Comparison of ENCODE assay signal across 8 cellular contexts in genomic region chr5:68215208-68215887, GRCh38. TPM values are rescaled to one million over a fixed set of nuclear protein-coding genes. Genes with fewer than 3 reads are reported as not detected.
A peak's percentile ranks its signal among the peaks of the same experiment; 100 is the strongest.
DNase-seq lines count a peak whose midpoint lies in the region; ATAC-seq and TF ChIP-seq lines count a peak whose summit lies in the region.

TSS of gene PIK3R1 (plus strand) at chr5:68215756. CDS start at chr5:68226676, 10,920 bp downstream.

- peaks cover 48% of the 10 kb centered on the region for H3K79me2 ChIP-seq in DND-41 (ENCODE audit: insufficient read depth, low read length)
- H3K79me2 ChIP-seq in KMS-11 (ENCODE audit: insufficient read depth, low read depth) = peaks cover 28% of the 10 kb centered on the region

- H3K9me3 Mint-ChIP-seq in activated T-cell treated with anti-CD3 and anti-CD28 coated beads, Interleukin-2, amount 50 U/mL, for 24 hours = peaks cover 16% of the 10 kb centered on the region

- peak within 1 kb of the TSS; percentile 86 for H2AFZ ChIP-seq in DND-41 (ENCODE audit: low read depth, low read length)
- peak within 1 kb of the TSS; percentile 98 for H2AFZ ChIP-seq in KMS-11 (ENCODE audit: low read depth)

- H4K20me1 ChIP-seq in DND-41 (ENCODE audit: insufficient read depth, low read length) (peaks cover 33% of the 10 kb centered on the region), KMS-11 (ENCODE audit: insufficient read depth) (peaks cover 9% of the 10 kb centered on the region)

- no peaks in the 10 kb centered on the region for H3K27me3 Mint-ChIP-seq in activated T-cell treated with anti-CD3 and anti-CD28 coated beads, Interleukin-2, amount 50 U/mL, for 24 hours

- DNase-seq in DND-41 = peak; percentile 94
- peak; percentile 97 for DNase-seq in activated T-cell treated with anti-CD3 and anti-CD28 coated beads, Interleukin-2, amount 50 U/mL, for 24 hours
- peak; percentile 80 to 86 for DNase-seq in stimulated activated CD8-positive, alpha-beta memory T cell treated with anti-CD3 and anti-CD28 coated beads, Interleukin-7, amount 100 ng/mL, for 1 hour (ENCODE audit: low read depth in 2 of 2)

- peak within 1 kb of the TSS; percentile 82 for H3K4me2 ChIP-seq in DND-41 (ENCODE audit: insufficient read depth, low read length)
- peak within 1 kb of the TSS; percentile 94 for H3K4me2 ChIP-seq in KMS-11

- H3K9ac ChIP-seq in DND-41 (ENCODE audit: low read depth, low read length) (peak within 1 kb of the TSS; percentile 81), KMS-11 (peak within 1 kb of the TSS; percentile 77), muscle layer of colon (ENCODE audit: low read length) (peak within 1 kb of the TSS; percentile 80)

- 0 to 1% methylated on average over 57 to 76 of the region's 76 CpGs for WGBS in esophagus, 2 donors

- H3K4me1 Mint-ChIP-seq in activated T-cell treated with anti-CD3 and anti-CD28 coated beads, Interleukin-2, amount 50 U/mL, for 24 hours (ENCODE audit: low read depth) = peaks cover 47% of the 10 kb centered on the region

- peak; percentile 45 for TF ChIP-seq CTCF in DND-41 (IDR thresholded peaks at IDR 0.05; ENCODE audit: borderline replicate concordance, extremely low read depth, low read length, poor library complexity, severe bottlenecking)
- TF ChIP-seq CTCF in KMS-11 (conservative IDR thresholded peaks at IDR 0.05; ENCODE audit: low read depth, low read length) = no peak

- H3K9me3 ChIP-seq in DND-41 (ENCODE audit: insufficient read depth, low read length, severe bottlenecking) = peaks cover 14% of the 10 kb centered on the region
- peaks cover 0 to 2% of the 10 kb centered on the region in 2 donors for H3K9me3 ChIP-seq in esophagus (ENCODE audit: control insufficient read depth in 2 of 2, insufficient read depth in 1 of 2, low read depth in 1 of 2, low read length in 1 of 2)
- no peaks in the 10 kb centered on the region for H3K9me3 ChIP-seq in muscle layer of colon (ENCODE audit: low read length)

- peaks cover 38% of the 10 kb centered on the region for H3K4me1 ChIP-seq in DND-41 (ENCODE audit: insufficient read depth, low read length)
- peaks cover 29% of the 10 kb centered on the region for H3K4me1 ChIP-seq in KMS-11 (ENCODE audit: low read depth, poor library complexity, severe bottlenecking)
- H3K4me1 ChIP-seq in esophagus (ENCODE audit: control insufficient read depth in 2 of 2, insufficient read depth in 2 of 2, low read length in 1 of 2) = no peaks in the 10 kb centered on the region
- H3K4me1 ChIP-seq in muscle layer of colon (ENCODE audit: insufficient read depth, low read length) = peaks cover 13% of the 10 kb centered on the region

- H3K36me3 ChIP-seq in DND-41 (ENCODE audit: insufficient read depth, low read length) (peaks cover 9% of the 10 kb centered on the region), KMS-11 (ENCODE audit: insufficient read depth) (no peaks in the 10 kb centered on the region), esophagus (ENCODE audit: control insufficient read depth in 2 of 2, insufficient read depth in 2 of 2, low read length in 1 of 2) (peaks cover 0 to 2% of the 10 kb centered on the region in 2 donors), muscle layer of colon (ENCODE audit: insufficient read depth, low read length) (no peaks in the 10 kb centered on the region)

- peak; percentile 75 for ATAC-seq in DND-41 (ENCODE audit: insufficient read depth, low read depth)
- peak; percentile 70 for ATAC-seq in GM21786 (IDR thresholded peaks at IDR 0.05; ENCODE audit: unreplicated experiment)

- peak within 1 kb of the TSS; percentile 92 for H3K4me3 Mint-ChIP-seq in activated T-cell treated with anti-CD3 and anti-CD28 coated beads, Interleukin-2, amount 50 U/mL, for 24 hours

- no peaks in the 10 kb centered on the region for H3K27me3 ChIP-seq in DND-41 (ENCODE audit: insufficient read depth, low read length, poor library complexity)
- H3K27me3 ChIP-seq in KMS-11 (ENCODE audit: insufficient read depth, low read depth) = no peaks in the 10 kb centered on the region
- H3K27me3 ChIP-seq in esophagus (ENCODE audit: control insufficient read depth in 1 of 2, insufficient read depth in 2 of 2, low read length in 2 of 2) = no peaks in the 10 kb centered on the region
- no peaks in the 10 kb centered on the region for H3K27me3 ChIP-seq in muscle layer of colon (ENCODE audit: control insufficient read depth in 1 of 2, insufficient read depth in 2 of 2, low read length in 2 of 2)

- peak within 1 kb of the TSS; percentile 72 to 91 for H3K4me3 ChIP-seq in DND-41 (ENCODE audit: low read depth in 1 of 2, low read length in 2 of 2)
- peak within 1 kb of the TSS; percentile 44 for H3K4me3 ChIP-seq in KMS-11 (IDR thresholded peaks at IDR 0.05; ENCODE audit: insufficient read depth, low read depth, low read length)
- H3K4me3 ChIP-seq in esophagus (ENCODE audit: low read depth in 1 of 2, low read length in 2 of 2) = peak within 1 kb of the TSS; percentile 84 to 98
- H3K4me3 ChIP-seq in muscle layer of colon (ENCODE audit: low read depth in 1 of 2, low read length in 2 of 2) = peak within 1 kb of the TSS; percentile 86 to 95

- H3K27ac Mint-ChIP-seq in activated T-cell treated with anti-CD3 and anti-CD28 coated beads, Interleukin-2, amount 50 U/mL, for 24 hours = peak within 1 kb of the TSS; percentile 97

- peaks cover 36% of the 10 kb centered on the region for H3K36me3 Mint-ChIP-seq in activated T-cell treated with anti-CD3 and anti-CD28 coated beads, Interleukin-2, amount 50 U/mL, for 24 hours (ENCODE audit: low read depth)

- H3K27ac ChIP-seq in DND-41 (ENCODE audit: low read length) (peak within 1 kb of the TSS; percentile 84), KMS-11 (peak within 1 kb of the TSS; percentile 82), esophagus (ENCODE audit: low read depth in 2 of 2, low read length in 1 of 2) (peak within 1 kb of the TSS; percentile 97 to 99), muscle layer of colon (ENCODE audit: low read depth, low read length) (peak within 1 kb of the TSS; percentile 98)

TF ChIP-seq in PFSK-1, 5 proteins besides CTCF, POLR2A, EP300 and RAD21:
- TF ChIP-seq SIN3A (IDR thresholded peaks at IDR 0.05; ENCODE audit: borderline replicate concordance, insufficient read depth, low read length) = 0 out of 2 replicates have a peak, but pooled peaks have one; percentile 8
- TF ChIP-seq TAF1 (IDR thresholded peaks at IDR 0.05; ENCODE audit: borderline replicate concordance, insufficient read depth, low read length) = peak; percentile 93
- TF ChIP-seq POLR2AphosphoS5 (IDR thresholded peaks at IDR 0.05; ENCODE audit: low read depth, low read length) = peak; percentile 67
- peak in 1 of 2 experiments; percentile 48; a peak in 1 of 4 replicates for TF ChIP-seq REST (IDR thresholded peaks at IDR 0.05; ENCODE audit: insufficient read depth in 1 of 2, low read depth in 2 of 2, low read length in 2 of 2)
- peak; percentile 82 for TF ChIP-seq FOXP2 (optimal IDR thresholded peaks at IDR 0.05; ENCODE audit: borderline replicate concordance, extremely low read depth, extremely low read length, insufficient read depth)

RNA-seq across cellular contexts. Expression of gene PIK3R1, which starts in this region (rescaled TPM):
- polyA plus RNA-seq in PFSK-1 (2012; ENCODE audit: insufficient read length, low read depth) = 8.4 TPM
- 1 to 10 TPM; 5.0 to 8.2 TPM for polyA plus RNA-seq in esophagus

Comparison
In these comparisons a context has a peak if more than half of its experiments do, and no peak if none do; other contexts are left out.
1. Peak in every context shown above with its lines: DNase-seq, ATAC-seq, H3K4me3 ChIP-seq and H3K27ac ChIP-seq.